Comparison of ENCODE assay signal across 1 cellular context in the genomic region with DNA sequence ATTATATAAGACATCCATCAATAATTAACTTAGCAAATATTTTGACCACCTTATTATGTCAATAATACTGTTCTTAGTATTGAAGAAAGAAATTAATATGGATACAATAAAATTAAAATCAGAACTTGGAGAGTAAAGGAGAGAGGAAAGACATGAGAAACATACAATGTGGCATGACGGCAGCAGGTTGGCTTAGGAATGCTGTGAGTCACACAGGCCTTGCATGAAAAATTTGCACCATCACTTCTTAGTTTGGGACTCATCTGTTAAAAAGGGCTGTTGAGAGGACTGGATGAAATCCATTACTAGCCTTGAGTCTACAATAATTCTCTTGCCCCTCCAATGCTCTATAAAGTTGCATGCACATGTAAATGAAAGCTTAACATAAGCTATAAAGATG.
TF ChIP-seq lines count a peak whose summit lies in the region.

No MANE protein-coding gene starts in this region.

TF ChIP-seq in GM23338, 12 proteins besides CTCF, POLR2A, EP300 and RAD21:
- no peak for TF ChIP-seq JUNB (IDR thresholded peaks at IDR 0.05; ENCODE audit: unreplicated experiment)
- TF ChIP-seq NANOG (IDR thresholded peaks at IDR 0.05; ENCODE audit: borderline replicate concordance), result no peak
- TF ChIP-seq, protein P1, sequence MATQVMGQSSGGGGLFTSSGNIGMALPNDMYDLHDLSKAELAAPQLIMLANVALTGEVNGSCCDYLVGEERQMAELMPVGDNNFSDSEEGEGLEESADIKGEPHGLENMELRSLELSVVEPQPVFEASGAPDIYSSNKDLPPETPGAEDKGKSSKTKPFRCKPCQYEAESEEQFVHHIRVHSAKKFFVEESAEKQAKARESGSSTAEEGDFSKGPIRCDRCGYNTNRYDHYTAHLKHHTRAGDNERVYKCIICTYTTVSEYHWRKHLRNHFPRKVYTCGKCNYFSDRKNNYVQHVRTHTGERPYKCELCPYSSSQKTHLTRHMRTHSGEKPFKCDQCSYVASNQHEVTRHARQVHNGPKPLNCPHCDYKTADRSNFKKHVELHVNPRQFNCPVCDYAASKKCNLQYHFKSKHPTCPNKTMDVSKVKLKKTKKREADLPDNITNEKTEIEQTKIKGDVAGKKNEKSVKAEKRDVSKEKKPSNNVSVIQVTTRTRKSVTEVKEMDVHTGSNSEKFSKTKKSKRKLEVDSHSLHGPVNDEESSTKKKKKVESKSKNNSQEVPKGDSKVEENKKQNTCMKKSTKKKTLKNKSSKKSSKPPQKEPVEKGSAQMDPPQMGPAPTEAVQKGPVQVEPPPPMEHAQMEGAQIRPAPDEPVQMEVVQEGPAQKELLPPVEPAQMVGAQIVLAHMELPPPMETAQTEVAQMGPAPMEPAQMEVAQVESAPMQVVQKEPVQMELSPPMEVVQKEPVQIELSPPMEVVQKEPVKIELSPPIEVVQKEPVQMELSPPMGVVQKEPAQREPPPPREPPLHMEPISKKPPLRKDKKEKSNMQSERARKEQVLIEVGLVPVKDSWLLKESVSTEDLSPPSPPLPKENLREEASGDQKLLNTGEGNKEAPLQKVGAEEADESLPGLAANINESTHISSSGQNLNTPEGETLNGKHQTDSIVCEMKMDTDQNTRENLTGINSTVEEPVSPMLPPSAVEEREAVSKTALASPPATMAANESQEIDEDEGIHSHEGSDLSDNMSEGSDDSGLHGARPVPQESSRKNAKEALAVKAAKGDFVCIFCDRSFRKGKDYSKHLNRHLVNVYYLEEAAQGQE (IDR thresholded peaks at IDR 0.05; ENCODE audit: unreplicated experiment), result no peak
- no peak for TF ChIP-seq CREB1 (CRISPR knock-in tag; IDR thresholded peaks at IDR 0.05; ENCODE audit: low read depth)
- TF ChIP-seq ZNF462 (CRISPR knock-in tag; IDR thresholded peaks at IDR 0.05), result no peak
- TF ChIP-seq POLR2AphosphoS5 (IDR thresholded peaks at IDR 0.05; ENCODE audit: low read depth), result no peak
- TF ChIP-seq EZH2phosphoT487 (IDR thresholded peaks at IDR 0.05; ENCODE audit: unreplicated experiment), result no peak
- no peak for TF ChIP-seq EZH2 (IDR thresholded peaks at IDR 0.05; ENCODE audit: low read depth, unreplicated experiment)
- TF ChIP-seq STAT1 (IDR thresholded peaks at IDR 0.05; ENCODE audit: unreplicated experiment), result no peak
- no peak for TF ChIP-seq ETS1 (IDR thresholded peaks at IDR 0.05)
- no peak for TF ChIP-seq ZNF114 (CRISPR knock-in tag; IDR thresholded peaks at IDR 0.05)
- TF ChIP-seq ZNF331 (CRISPR knock-in tag; IDR thresholded peaks at IDR 0.05; ENCODE audit: low read depth), result no peak
